ENCODE assay signal across 22 cellular contexts in genomic region chr3:127678315-127678599, GRCh38. TPM values are rescaled to one million over a fixed set of nuclear protein-coding genes. Genes with fewer than 3 reads are reported as not detected.
DNase-seq lines count a peak whose midpoint lies in the region; ATAC-seq, FAIRE-seq and TF ChIP-seq lines count a peak whose summit lies in the region.
"Had no signal": no experiment of that assay in that cellular context is flagged by ENCODE, and none has a peak within 500 bp of the region (broad histone marks: within the 10 kb centered on the region; RNA-seq: fewer than 3 reads in every experiment).

No MANE protein-coding gene starts in this region.

- in situ Hi-C loops in GM12878 (cut with MboI), result no loop called here

- no peaks in the 10 kb centered on the region for H3K27me3 Mint-ChIP-seq in CD4-positive, alpha-beta memory T cell

- peak overlapping the region in 4 of 7 donors; percentile 8 to 66 (median 46) for H3K27ac Mint-ChIP-seq in CD4-positive, alpha-beta memory T cell

- peaks cover 10% of the 10 kb centered on the region for H3K36me3 ChIP-seq in CD4-positive, alpha-beta memory T cell (ENCODE audit: insufficient read depth, low read length)
- H3K36me3 ChIP-seq in GM12878 (ENCODE audit: control insufficient read depth in 2 of 2, insufficient read depth in 2 of 2, low read length in 1 of 2) (no peaks in the 10 kb centered on the region), spleen (peaks cover 0 to 83% (median 35%) of the 10 kb centered on the region in 6 donors)
- H3K36me3 ChIP-seq: BE2C had no signal

- intact Hi-C loops in CD4-positive, alpha-beta memory T cell (cut with micrococcal nuclease), result loop anchor here (10.0 kb wide), 2 partner anchors 973 to 1763 kb away; partner anchors contain the start of gene CHCHD6
- intact Hi-C loops in GM12878 (cut with micrococcal nuclease; ENCODE audit: unreplicated experiment), result no loop called here
- intact Hi-C loops in spleen (cut with DNase I; ENCODE audit: low total_unique reads), result no loop called here

- TF ChIP-seq CTCF in GM12878 (IDR thresholded peaks at IDR 0.05 in 2 of 3, conservative IDR thresholded peaks at IDR 0.05 in 1 of 3; ENCODE audit: control insufficient read depth in 2 of 3, extremely low read depth in 1 of 3, insufficient read depth in 1 of 3, low read depth in 3 of 3, low read length in 3 of 3) (no peak), spleen (IDR thresholded peaks at IDR 0.05 in 8 of 11, conservative IDR thresholded peaks at IDR 0.05 in 3 of 11) (no peak)

- H3K4me1 ChIP-seq in CD4-positive, alpha-beta memory T cell (ENCODE audit: insufficient read depth, low read length), result peaks cover 23% of the 10 kb centered on the region
- H3K4me1 ChIP-seq in GM12878 (ENCODE audit: control insufficient read depth, insufficient read depth, low read length) (peaks cover 33% of the 10 kb centered on the region), spleen (peaks cover 7 to 100% (median 37%) of the 10 kb centered on the region in 6 donors)
- H3K4me1 ChIP-seq: BE2C had no signal

- no peak for TF ChIP-seq EP300 in GM12878 (IDR thresholded peaks at IDR 0.05; ENCODE audit: borderline replicate concordance in 1 of 2, control insufficient read depth in 1 of 2, low read depth in 2 of 2, low read length in 2 of 2)

- peaks cover 6 to 32% of the 10 kb centered on the region in 2 donors for H3K36me3 Mint-ChIP-seq in CD4-positive, alpha-beta memory T cell

- SMC1A ChIA-PET in GM12878 (lab: Charles Lee; ENCODE audit: uncharacterized antibody, unreplicated experiment), result no interaction called here

- no peak for ATAC-seq in GM12878

- no peak overlapping the region for H3K27ac ChIP-seq in CD4-positive, alpha-beta memory T cell (ENCODE audit: low read depth, low read length)
- no peak overlapping the region for H3K27ac ChIP-seq in GM12878 (ENCODE audit: control insufficient read depth, insufficient read depth)
- peak overlapping the region in 7 of 8 donors; percentile 44 to 96 (median 65) for H3K27ac ChIP-seq in spleen
- H3K27ac ChIP-seq: KMS-11 had no signal

- no peaks in the 10 kb centered on the region for H3K27me3 ChIP-seq in CD4-positive, alpha-beta memory T cell (ENCODE audit: insufficient read depth, low read length)
- H3K27me3 ChIP-seq in GM12878 (replicated peaks in 1 of 2; ENCODE audit: control insufficient read depth in 2 of 2, insufficient read depth in 2 of 2, low read length in 1 of 2), result no peaks in the 10 kb centered on the region
- no peaks in the 10 kb centered on the region for H3K27me3 ChIP-seq in spleen (replicated peaks in 1 of 7)
- H3K27me3 ChIP-seq: BE2C had no signal

- CTCF ChIA-PET in CD4-positive, alpha-beta memory T cell (lab: Charles Lee; ENCODE audit: partially characterized antibody), result interaction anchor here (0.9 to 1.9 kb wide), 2 partner anchors 16 to 22 kb away, joined by 3 to 7 read pairs; no protein-coding TSS in a partner anchor
- CTCF ChIA-PET in GM12878 (lab: Yijun Ruan, JAX), result no interaction called here

- H3K4me2 ChIP-seq in GM12878 (ENCODE audit: control insufficient read depth, insufficient read depth), result no peak overlapping the region
- H3K4me2 ChIP-seq: KMS-11 had no signal

- H3K9me3 ChIP-seq in CD4-positive, alpha-beta memory T cell (ENCODE audit: control insufficient read depth in 1 of 2, low read length in 2 of 2), result no peaks in the 10 kb centered on the region
- H3K9me3 ChIP-seq in GM12878 (replicated peaks; ENCODE audit: control insufficient read depth, insufficient read depth, low read length) (no peaks in the 10 kb centered on the region), spleen (no peaks in the 10 kb centered on the region)
- H3K9me3 ChIP-seq: BE2C had no signal

- no peaks in the 10 kb centered on the region for H4K20me1 ChIP-seq in GM12878 (ENCODE audit: control insufficient read depth, insufficient read depth)

- no TSS peak for BruUV-seq in GM12878 (replicated peaks; lab: Mats Ljungman, UMichigan)

- no peak for TF ChIP-seq RAD21 in GM12878 (IDR thresholded peaks at IDR 0.05; ENCODE audit: insufficient read depth, low read depth, low read length)

- RAD21 ChIA-PET in GM12878 (lab: Charles Lee; ENCODE audit: unreplicated experiment), result no interaction called here

- H3K4me3 ChIP-seq in CD4-positive, alpha-beta memory T cell (ENCODE audit: low read length in 2 of 2), result no peak overlapping the region
- H3K4me3 ChIP-seq in GM12878 (no peak overlapping the region), spleen (peak overlapping the region in 1 of 8 donors; percentile 46)

- H3K9ac ChIP-seq in GM12878 (ENCODE audit: control insufficient read depth, insufficient read depth, low read length), result no peak overlapping the region
- H3K9ac ChIP-seq: KMS-11 had no signal

- DNase-seq in activated effector memory CD4-positive, alpha-beta T cell treated with anti-CD3 and anti-CD28 coated beads, Interleukin-2, amount 50 U/mL, for 16 hours, result peak; percentile 53
- no peak for DNase-seq in activated effector memory CD4-positive, alpha-beta T cell treated with Interleukin-2 at 50 U/mL for 16 hours
- no peak for DNase-seq in CD4-positive, alpha-beta memory T cell
- DNase-seq in GM12878 (ENCODE audit: low read depth, low spot score) (no peak), spleen (no peak), SKM-1 treated with dmso at 0.1 percent for 144 hours (lab: John Stamatoyannopoulos, UW; ENCODE audit: unreplicated experiment) (no peak), GM03348 (ENCODE audit: low spot score) (no peak), frontal cortex (ENCODE audit: low spot score in 2 of 2) (no peak)
- DNase-seq: BE2C; CD8-positive, alpha-beta memory T cell; DMS53; H7; NCI-H1417; NCI-H187; NCI-H2107; NCI-H2227 treated with DMSO at 0.1 percent for 48 hours; NCI-H510A treated with DMSO at 0.1 percent for 48 hours; NCI-H82; OCI-M1; SHP77 had no signal

- H3K4me3 Mint-ChIP-seq in CD4-positive, alpha-beta memory T cell, result no peak overlapping the region

- no peaks in the 10 kb centered on the region for H3K9me3 Mint-ChIP-seq in CD4-positive, alpha-beta memory T cell
- H3K9me3 Mint-ChIP-seq: CD8-positive, alpha-beta memory T cell had no signal

- FAIRE-seq in GM12878 (lab: Jason Lieb, UNC), result no peak
- FAIRE-seq in frontal cortex (lab: Jason Lieb, UNC), result no peak
- FAIRE-seq: A204.1 had no signal

- peaks cover 19 to 38% (median 28%) of the 10 kb centered on the region in 4 donors for H3K4me1 Mint-ChIP-seq in CD4-positive, alpha-beta memory T cell

- H3K79me2 ChIP-seq in GM12878 (ENCODE audit: control insufficient read depth, insufficient read depth, low read length), result no peaks in the 10 kb centered on the region

- TF ChIP-seq POLR2A in GM12878 (IDR thresholded peaks at IDR 0.05; ENCODE audit: low read depth, low read length), result no peak
- no peak for TF ChIP-seq POLR2A in spleen (IDR thresholded peaks at IDR 0.05)

- 96% methylated on average over 8 of the region's 8 CpGs for WGBS in GM12878 (ENCODE audit: insufficient coverage, insufficient replicate concordance, low lambda C conversion rate, missing lambda C conversion rate)
- 92 to 98% (median 94%) methylated on average over 8 of the region's 8 CpGs for WGBS in spleen, 5 donors

- H2AFZ ChIP-seq in GM12878 (ENCODE audit: control insufficient read depth, low read depth, low read length), result no peak overlapping the region

- POLR2A ChIA-PET in CD4-positive, alpha-beta memory T cell (lab: Charles Lee; ENCODE audit: partially characterized antibody), result no interaction called here
- POLR2A ChIA-PET in GM12878 (lab: Charles Lee), result interaction anchor here (0.5 kb wide), 1 partner anchor 957 kb away, joined by 4 read pairs; no protein-coding TSS in a partner anchor

RNA-seq across cellular contexts. Expression of gene ABTB1, which starts 5.5 kb away (rescaled TPM):
- total RNA-seq in CD4-positive, alpha-beta memory T cell, result 100 to 1,000 TPM; 167 to 169 TPM
- 10 to 100 TPM; 66.9 to 72.9 TPM for polyA plus RNA-seq in CD4-positive, alpha-beta memory T cell
- 15.1 and 16.1 TPM in 2 replicates for total RNA-seq in GM12878 (2013; cell fraction: nucleolus; rRNA removed)
- total RNA-seq in GM12878 (2014; rRNA removed) (5.7 and 7.1 TPM in 2 replicates), GM12878 (2014; rRNA removed; fragmentation: Illumina TruSeq; extraction: Trizol) (1.9 and 2.1 TPM in 2 replicates), GM12878 (2021) (10.1 and 10.6 TPM in 2 replicates), spleen (100 to 1,000 TPM in 6 of 7 donors, 10 to 100 TPM in 1; 91.9 to 172 (median 152) TPM), frontal cortex (6.5 TPM)
- polyA plus RNA-seq in GM12878 (2011; ENCODE audit: low read depth), result 5.6 TPM
- polyA plus RNA-seq in GM12878 (2011; rRNA removed) (4.1 and 7.2 TPM in 2 replicates), GM12878 (2014; fragmentation: Illumina TruSeq; extraction: Trizol) (1.0 and 2.4 TPM in 2 replicates), GM12878 (2014; fragmentation: Nextera tagmentation; extraction: Ambion mirVana) (under 1 TPM; 0.11 to 0.31 TPM), GM12878 (2014; rRNA removed) (10.2 and 12.9 TPM in 2 replicates), GM12878 (2016; fragmentation: Nextera tagmentation; extraction: Ambion mirVana) (1 to 10 TPM; 7.7 to 9.2 TPM), spleen (100 to 1,000 TPM in 2 of 3 donors, 10 to 100 TPM in 1; 57.9 to 156 (median 138) TPM)
- 8.9 and 12.4 TPM in 2 replicates for polyA plus RNA-seq in GM12878 (2011; cell fraction: cytosol; rRNA removed)
- 53.7 and 56.1 TPM in 2 replicates for polyA plus RNA-seq in GM12878 (2011; cell fraction: nucleus; rRNA removed)
- polyA plus RNA-seq in GM12878 (2012), result 13.6 and 13.8 TPM in 2 replicates
- polyA minus RNA-seq in GM12878 (2011; rRNA and poly(A)+ RNA removed), result 6.8 and 8.2 TPM in 2 replicates
- polyA minus RNA-seq in GM12878 (2011; cell fraction: cytosol; rRNA and poly(A)+ RNA removed), result 1.9 and 5.0 TPM in 2 replicates
- 9.6 and 12.6 TPM in 2 replicates for polyA minus RNA-seq in GM12878 (2011; cell fraction: nucleus; rRNA and poly(A)+ RNA removed)

RNA-seq across cellular contexts. Expression of gene PODXL2, which starts 49.3 kb away (rescaled TPM):
- 1 to 10 TPM; 3.3 to 4.2 TPM for total RNA-seq in CD4-positive, alpha-beta memory T cell
- polyA plus RNA-seq in CD4-positive, alpha-beta memory T cell, result 1 to 10 TPM; 6.9 to 8.0 TPM
- not detected in 2 replicates for total RNA-seq in GM12878 (2013; cell fraction: nucleolus; rRNA removed)
- total RNA-seq in GM12878 (2014; rRNA removed) (21.0 and 24.3 TPM in 2 replicates), GM12878 (2014; rRNA removed; fragmentation: Illumina TruSeq; extraction: Trizol) (12.4 and 13.2 TPM in 2 replicates), GM12878 (2021) (22.2 and 24.4 TPM in 2 replicates), spleen (1 to 10 TPM in 6 of 7 donors, under 1 TPM in 1; 0.77 to 3.1 (median 2.5) TPM), frontal cortex (182 TPM)
- polyA plus RNA-seq in GM12878 (2011; ENCODE audit: low read depth), result 0.43 TPM
- polyA plus RNA-seq in GM12878 (2011; rRNA removed) (not detected in 2 replicates), GM12878 (2014; fragmentation: Illumina TruSeq; extraction: Trizol) (6.9 and 10.3 TPM in 2 replicates), GM12878 (2014; fragmentation: Nextera tagmentation; extraction: Ambion mirVana) (under 1 TPM in 1 of 2 experiments, not detected in 1; 0.03 TPM), GM12878 (2014; rRNA removed) (22.5 and 25.4 TPM in 2 replicates), GM12878 (2016; fragmentation: Nextera tagmentation; extraction: Ambion mirVana) (10 to 100 TPM; 12.0 to 14.0 TPM), spleen (1 to 10 TPM in 2 of 3 donors, under 1 TPM in 1; 0.87 to 2.7 (median 1.4) TPM)
- not detected in 2 replicates for polyA plus RNA-seq in GM12878 (2011; cell fraction: cytosol; rRNA removed)
- polyA plus RNA-seq in GM12878 (2011; cell fraction: nucleus; rRNA removed), result not detected in 2 replicates
- polyA plus RNA-seq in GM12878 (2012), result 1.3 and 2.1 TPM in 2 replicates
- not detected in 2 replicates for polyA minus RNA-seq in GM12878 (2011; rRNA and poly(A)+ RNA removed)
- 0.62 TPM in 1 of 2 replicates, not detected in the other for polyA minus RNA-seq in GM12878 (2011; cell fraction: cytosol; rRNA and poly(A)+ RNA removed)
- 0.19 TPM in 1 of 2 replicates, not detected in the other for polyA minus RNA-seq in GM12878 (2011; cell fraction: nucleus; rRNA and poly(A)+ RNA removed)

Comparison
In these comparisons a context has a peak if more than half of its experiments do, and no peak if none do; other contexts are left out.
1. H3K27ac ChIP-seq: peak in spleen (7 of 8); none in CD4-positive, alpha-beta memory T cell (single experiment) and GM12878 (single experiment).
2. RNA of gene ABTB1, which starts 5.5 kb away (total RNA-seq): 167 to 169 TPM in CD4-positive, alpha-beta memory T cell and 91.9 to 172 TPM in spleen; 1.9 to 16.1 TPM in GM12878 and 6.5 TPM in frontal cortex (single experiment); every median in the first group is over 4 times any median in the second.